Comparison of ENCODE assay signal across 1 cellular context in genomic region chr2:160039166-160039903, GRCh38.
TF ChIP-seq lines count a peak whose summit lies in the region.

No MANE protein-coding gene starts in this region.

TF ChIP-seq in HEK293, 187 proteins besides CTCF, POLR2A, EP300 and RAD21 (continued from another document and continues in another):
- TF ChIP-seq ZFP69B (tag by site-specific recombination; IDR thresholded peaks at IDR 0.05) (peak; percentile 49; the same call in 1 of the 2 replicates), ZBTB17 (tag by site-specific recombination; IDR thresholded peaks at IDR 0.05) (peak; percentile 73), SP7 (tag by site-specific recombination; IDR thresholded peaks at IDR 0.05) (peak; percentile 79), ZNF2 (tag by site-specific recombination; IDR thresholded peaks at IDR 0.05) (peak; percentile 85; the same call in 1 of the 2 replicates), ZNF664 (tag by site-specific recombination; IDR thresholded peaks at IDR 0.05) (no peak), SALL2 (tag by site-specific recombination; IDR thresholded peaks at IDR 0.05; ENCODE audit: borderline replicate concordance) (no peak), ZNF19 (tag by site-specific recombination; IDR thresholded peaks at IDR 0.05; ENCODE audit: low read depth) (0 out of 2 replicates have a peak, but pooled peaks have one; percentile 15), REST (tag by site-specific recombination; IDR thresholded peaks at IDR 0.05) (no peak), IKZF3 (tag by site-specific recombination; IDR thresholded peaks at IDR 0.05) (peak; percentile 88), ZNF837 (tag by site-specific recombination; IDR thresholded peaks at IDR 0.05) (no peak), GLI2 (tag by site-specific recombination; IDR thresholded peaks at IDR 0.05; ENCODE audit: borderline replicate concordance, low read depth) (peak; percentile 66), ZNF624 (tag by site-specific recombination; IDR thresholded peaks at IDR 0.05) (no peak), SCRT1 (tag by site-specific recombination; IDR thresholded peaks at IDR 0.05; ENCODE audit: borderline replicate concordance) (peak; percentile 96), ZNF140 (tag by site-specific recombination; IDR thresholded peaks at IDR 0.05) (no peak), ZEB2 (tag by site-specific recombination; IDR thresholded peaks at IDR 0.05) (peak; percentile 81), ZBTB21 (tag by site-specific recombination; IDR thresholded peaks at IDR 0.05) (no peak; the same call in 1 of the 2 replicates), ZNF629 (tag by site-specific recombination; IDR thresholded peaks at IDR 0.05) (peak; percentile 80), ZNF302 (tag by site-specific recombination; IDR thresholded peaks at IDR 0.05; ENCODE audit: low read depth) (no peak), ZNF514 (tag by site-specific recombination; IDR thresholded peaks at IDR 0.05) (no peak), ZNF248 (tag by site-specific recombination; IDR thresholded peaks at IDR 0.05) (no peak), GLIS2 (tag by site-specific recombination; IDR thresholded peaks at IDR 0.05) (no peak), YY2 (tag by site-specific recombination; IDR thresholded peaks at IDR 0.05) (no peak), ZNF785 (tag by site-specific recombination; IDR thresholded peaks at IDR 0.05) (no peak), GFI1B (tag by site-specific recombination; IDR thresholded peaks at IDR 0.05) (peak; percentile 97), ZBTB8A (tag by site-specific recombination; IDR thresholded peaks at IDR 0.05) (peak; percentile 74), ZNF174 (tag by site-specific recombination; IDR thresholded peaks at IDR 0.05) (no peak), ZNF335 (tag by site-specific recombination; conservative IDR thresholded peaks at IDR 0.05) (no peak), ZNF292 (tag by site-specific recombination; IDR thresholded peaks at IDR 0.05; ENCODE audit: borderline replicate concordance, low read depth) (no peak), ZNF223 (tag by site-specific recombination; IDR thresholded peaks at IDR 0.05) (no peak), HIC1 (tag by site-specific recombination; IDR thresholded peaks at IDR 0.05) (no peak), OSR2 (tag by site-specific recombination; IDR thresholded peaks at IDR 0.05) (peak; percentile 97), ZNF621 (tag by site-specific recombination; IDR thresholded peaks at IDR 0.05) (no peak), ZNF366 (tag by site-specific recombination; conservative IDR thresholded peaks at IDR 0.05) (peak; percentile 55), ZNF747 (tag by site-specific recombination; IDR thresholded peaks at IDR 0.05) (no peak), ZNF114 (tag by site-specific recombination; IDR thresholded peaks at IDR 0.05) (no peak), ZXDB (tag by site-specific recombination; IDR thresholded peaks at IDR 0.05) (peak; percentile 91), ZNF24 (tag by site-specific recombination; IDR thresholded peaks at IDR 0.05) (peak; percentile 71; the same call in 1 of the 2 replicates), ZNF157 (tag by site-specific recombination; IDR thresholded peaks at IDR 0.05) (no peak), ZNF16 (tag by site-specific recombination; IDR thresholded peaks at IDR 0.05; ENCODE audit: low read depth) (no peak), TCF7L2 (IDR thresholded peaks at IDR 0.05; ENCODE audit: borderline replicate concordance, low read depth, low read length) (no peak), ZNF610 (tag by site-specific recombination; IDR thresholded peaks at IDR 0.05; ENCODE audit: borderline replicate concordance) (peak; percentile 56; the same call in 1 of the 2 replicates), BCL11A (tag by site-specific recombination; IDR thresholded peaks at IDR 0.05; ENCODE audit: low read depth) (peak; percentile 81; the same call in 1 of the 2 replicates), ZNF513 (tag by site-specific recombination; IDR thresholded peaks at IDR 0.05) (no peak), ZNF510 (tag by site-specific recombination; IDR thresholded peaks at IDR 0.05; ENCODE audit: insufficient replicate concordance) (no peak), KLF8 (tag by site-specific recombination; IDR thresholded peaks at IDR 0.05) (peak; percentile 51; the same call in 1 of the 2 replicates), ZNF184 (tag by site-specific recombination; IDR thresholded peaks at IDR 0.05) (no peak), ZNF10 (tag by site-specific recombination; IDR thresholded peaks at IDR 0.05) (0 out of 2 replicates have a peak, but pooled peaks have one; percentile 48), ZNF596 (tag by site-specific recombination; IDR thresholded peaks at IDR 0.05) (peak; percentile 64), MEIS1 (CRISPR knock-in tag; IDR thresholded peaks at IDR 0.05; ENCODE audit: borderline replicate concordance) (no peak), OVOL3 (tag by site-specific recombination; IDR thresholded peaks at IDR 0.05) (peak; percentile 86)
- TF ChIP-seq, protein P1, sequence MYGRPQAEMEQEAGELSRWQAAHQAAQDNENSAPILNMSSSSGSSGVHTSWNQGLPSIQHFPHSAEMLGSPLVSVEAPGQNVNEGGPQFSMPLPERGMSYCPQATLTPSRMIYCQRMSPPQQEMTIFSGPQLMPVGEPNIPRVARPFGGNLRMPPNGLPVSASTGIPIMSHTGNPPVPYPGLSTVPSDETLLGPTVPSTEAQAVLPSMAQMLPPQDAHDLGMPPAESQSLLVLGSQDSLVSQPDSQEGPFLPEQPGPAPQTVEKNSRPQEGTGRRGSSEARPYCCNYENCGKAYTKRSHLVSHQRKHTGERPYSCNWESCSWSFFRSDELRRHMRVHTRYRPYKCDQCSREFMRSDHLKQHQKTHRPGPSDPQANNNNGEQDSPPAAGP (tag by site-specific recombination; IDR thresholded peaks at IDR 0.05): no peak
- TF ChIP-seq, protein P2, sequence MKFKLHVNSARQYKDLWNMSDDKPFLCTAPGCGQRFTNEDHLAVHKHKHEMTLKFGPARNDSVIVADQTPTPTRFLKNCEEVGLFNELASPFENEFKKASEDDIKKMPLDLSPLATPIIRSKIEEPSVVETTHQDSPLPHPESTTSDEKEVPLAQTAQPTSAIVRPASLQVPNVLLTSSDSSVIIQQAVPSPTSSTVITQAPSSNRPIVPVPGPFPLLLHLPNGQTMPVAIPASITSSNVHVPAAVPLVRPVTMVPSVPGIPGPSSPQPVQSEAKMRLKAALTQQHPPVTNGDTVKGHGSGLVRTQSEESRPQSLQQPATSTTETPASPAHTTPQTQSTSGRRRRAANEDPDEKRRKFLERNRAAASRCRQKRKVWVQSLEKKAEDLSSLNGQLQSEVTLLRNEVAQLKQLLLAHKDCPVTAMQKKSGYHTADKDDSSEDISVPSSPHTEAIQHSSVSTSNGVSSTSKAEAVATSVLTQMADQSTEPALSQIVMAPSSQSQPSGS (tag by site-specific recombination; IDR thresholded peaks at IDR 0.05; ENCODE audit: low read depth): 0 out of 2 replicates have a peak, but pooled peaks have one; percentile 13
- TF ChIP-seq, protein P3, sequence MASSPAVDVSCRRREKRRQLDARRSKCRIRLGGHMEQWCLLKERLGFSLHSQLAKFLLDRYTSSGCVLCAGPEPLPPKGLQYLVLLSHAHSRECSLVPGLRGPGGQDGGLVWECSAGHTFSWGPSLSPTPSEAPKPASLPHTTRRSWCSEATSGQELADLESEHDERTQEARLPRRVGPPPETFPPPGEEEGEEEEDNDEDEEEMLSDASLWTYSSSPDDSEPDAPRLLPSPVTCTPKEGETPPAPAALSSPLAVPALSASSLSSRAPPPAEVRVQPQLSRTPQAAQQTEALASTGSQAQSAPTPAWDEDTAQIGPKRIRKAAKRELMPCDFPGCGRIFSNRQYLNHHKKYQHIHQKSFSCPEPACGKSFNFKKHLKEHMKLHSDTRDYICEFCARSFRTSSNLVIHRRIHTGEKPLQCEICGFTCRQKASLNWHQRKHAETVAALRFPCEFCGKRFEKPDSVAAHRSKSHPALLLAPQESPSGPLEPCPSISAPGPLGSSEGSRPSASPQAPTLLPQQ (tag by site-specific recombination; IDR thresholded peaks at IDR 0.05): peak; percentile 64
- TF ChIP-seq, protein P4, sequence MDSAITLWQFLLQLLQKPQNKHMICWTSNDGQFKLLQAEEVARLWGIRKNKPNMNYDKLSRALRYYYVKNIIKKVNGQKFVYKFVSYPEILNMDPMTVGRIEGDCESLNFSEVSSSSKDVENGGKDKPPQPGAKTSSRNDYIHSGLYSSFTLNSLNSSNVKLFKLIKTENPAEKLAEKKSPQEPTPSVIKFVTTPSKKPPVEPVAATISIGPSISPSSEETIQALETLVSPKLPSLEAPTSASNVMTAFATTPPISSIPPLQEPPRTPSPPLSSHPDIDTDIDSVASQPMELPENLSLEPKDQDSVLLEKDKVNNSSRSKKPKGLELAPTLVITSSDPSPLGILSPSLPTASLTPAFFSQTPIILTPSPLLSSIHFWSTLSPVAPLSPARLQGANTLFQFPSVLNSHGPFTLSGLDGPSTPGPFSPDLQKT (IDR thresholded peaks at IDR 0.05; ENCODE audit: borderline replicate concordance, low read depth, low read length): no peak
- TF ChIP-seq, protein P5, sequence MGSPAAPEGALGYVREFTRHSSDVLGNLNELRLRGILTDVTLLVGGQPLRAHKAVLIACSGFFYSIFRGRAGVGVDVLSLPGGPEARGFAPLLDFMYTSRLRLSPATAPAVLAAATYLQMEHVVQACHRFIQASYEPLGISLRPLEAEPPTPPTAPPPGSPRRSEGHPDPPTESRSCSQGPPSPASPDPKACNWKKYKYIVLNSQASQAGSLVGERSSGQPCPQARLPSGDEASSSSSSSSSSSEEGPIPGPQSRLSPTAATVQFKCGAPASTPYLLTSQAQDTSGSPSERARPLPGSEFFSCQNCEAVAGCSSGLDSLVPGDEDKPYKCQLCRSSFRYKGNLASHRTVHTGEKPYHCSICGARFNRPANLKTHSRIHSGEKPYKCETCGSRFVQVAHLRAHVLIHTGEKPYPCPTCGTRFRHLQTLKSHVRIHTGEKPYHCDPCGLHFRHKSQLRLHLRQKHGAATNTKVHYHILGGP (tag by site-specific recombination; IDR thresholded peaks at IDR 0.05): no peak
